14 cellular contexts compared by ENCODE assay signal in the genomic region with DNA sequence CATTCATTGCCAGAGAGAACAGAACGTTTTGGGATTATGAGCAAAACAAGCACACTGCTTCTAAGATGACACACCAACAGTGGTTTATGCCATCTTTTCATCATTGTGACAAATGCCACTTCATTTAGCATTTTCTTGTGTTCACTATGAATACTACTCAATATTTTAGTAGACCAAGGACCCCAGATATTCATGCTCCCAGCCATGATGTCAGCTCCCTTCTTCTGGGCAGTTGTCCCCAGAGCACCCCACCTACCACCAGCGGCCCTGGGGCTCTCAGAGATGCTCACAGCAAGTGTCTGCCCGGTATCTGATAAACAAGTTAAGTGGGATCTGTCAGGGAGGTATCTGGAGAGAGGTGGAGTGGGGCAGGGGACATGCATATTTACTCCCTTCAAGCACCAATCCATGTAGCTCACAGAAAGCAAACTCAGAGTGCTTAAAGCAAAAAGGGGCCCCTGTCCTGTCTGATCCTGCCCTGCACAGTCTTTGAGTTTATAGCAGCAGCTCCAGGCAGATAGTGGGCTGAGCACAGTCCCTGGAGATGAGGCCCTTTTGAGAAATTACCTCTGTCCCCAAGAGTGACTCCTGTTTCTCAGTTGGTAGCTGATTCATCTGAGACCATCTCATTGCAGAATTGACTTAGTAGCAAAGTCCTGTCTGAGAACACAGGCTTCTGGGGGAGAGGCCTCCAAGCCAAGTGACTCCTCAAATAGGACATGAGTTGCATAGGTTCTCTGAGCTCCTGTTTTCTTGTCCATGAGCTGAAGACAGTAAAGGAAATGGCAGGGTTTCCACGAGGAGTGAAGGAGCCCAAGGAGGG.
A peak's percentile ranks its signal among the peaks of the same experiment; 100 is the strongest.
DNase-seq lines count a peak whose midpoint lies in the region; ATAC-seq and TF ChIP-seq lines count a peak whose summit lies in the region.
"Had no signal": no experiment of that assay in that cellular context is flagged by ENCODE, and none has a peak within 500 bp of the region (broad histone marks: within the 10 kb centered on the region; RNA-seq: fewer than 3 reads in every experiment).

No MANE protein-coding gene starts in this region.

- H2AFZ ChIP-seq in PC-3 (ENCODE audit: low read length) (no peak overlapping the region), trophoblast cell (ENCODE audit: insufficient read depth, low read length, poor library complexity) (peak overlapping the region; percentile 3)

- intact Hi-C loops in PC-3 (cut with micrococcal nuclease), result loop anchor here (5.0 to 10.0 kb wide), 2 partner anchors 66 to 872 kb away; no protein-coding TSS in a partner anchor
- intact Hi-C loops in ascending aorta (cut with DNase I), result loop anchor here (10.0 kb wide), 3 partner anchors 588 to 822 kb away; no protein-coding TSS in a partner anchor
- intact Hi-C loops in adrenal gland (cut with DNase I), result no loop called here

- no peaks in the 10 kb centered on the region for H3K9me2 ChIP-seq in PC-3 (replicated peaks; ENCODE audit: low read length)

- DNase-seq in activated CD4-positive, CD25-positive, alpha-beta regulatory T cell treated with anti-CD3 and anti-CD28 coated beads, Interleukin-2, amount 50 U/mL, for 72 hours, result no peak
- DNase-seq in PC-3, result peak; percentile 2
- no peak for DNase-seq in trophoblast cell
- DNase-seq in ascending aorta (ENCODE audit: low spot score in 2 of 2), result no peak
- DNase-seq in adrenal gland, result no peak
- no peak for DNase-seq in D341Med (ENCODE audit: low spot score)
- DNase-seq: CD4-positive, alpha-beta memory T cell; effector CD4-positive, alpha-beta T cell; lower lobe of right lung; nephron progenitor cell had no signal

- TF ChIP-seq CTCF in PC-3 (conservative IDR thresholded peaks at IDR 0.05; ENCODE audit: low read depth, low read length) (no peak), ascending aorta (IDR thresholded peaks at IDR 0.05) (no peak), adrenal gland (IDR thresholded peaks at IDR 0.05) (no peak)

- no peak overlapping the region for H3K4me3 ChIP-seq in PC-3 (ENCODE audit: low read length)
- H3K4me3 ChIP-seq in trophoblast cell (ENCODE audit: low read depth, low read length), result no peak overlapping the region
- no peak overlapping the region for H3K4me3 ChIP-seq in ascending aorta
- H3K4me3 ChIP-seq in adrenal gland, result no peak overlapping the region
- H3K4me3 ChIP-seq: A549, lower lobe of right lung, SK-N-MC had no signal

- peak overlapping the region; percentile 9 for H3K14ac ChIP-seq in trophoblast cell (ENCODE audit: low read length)

- peak overlapping the region; percentile 11 for H2AK5ac ChIP-seq in trophoblast cell (ENCODE audit: low read length)

- POLR2A ChIA-PET in PC-3 (lab: Charles Lee; ENCODE audit: unreplicated experiment), result no interaction called here

- no peak overlapping the region for H3K23ac ChIP-seq in trophoblast cell (ENCODE audit: low read length)

- H2BK5ac ChIP-seq in trophoblast cell (ENCODE audit: low read depth, low read length, poor library complexity), result no peak overlapping the region

- H3K27me3 ChIP-seq in PC-3 (ENCODE audit: low read length) (no peaks in the 10 kb centered on the region), trophoblast cell (ENCODE audit: insufficient read depth, low read length) (no peaks in the 10 kb centered on the region), ascending aorta (no peaks in the 10 kb centered on the region), adrenal gland (no peaks in the 10 kb centered on the region)

- no peaks in the 10 kb centered on the region for H3K79me2 ChIP-seq in PC-3 (ENCODE audit: low read length)
- H3K79me2 ChIP-seq in trophoblast cell (ENCODE audit: control insufficient read depth, insufficient read depth, low read length, poor library complexity), result no peaks in the 10 kb centered on the region

- H3K27ac ChIP-seq in PC-3 (ENCODE audit: low read length), result peak overlapping the region; percentile 99
- H3K27ac ChIP-seq in trophoblast cell (ENCODE audit: low read depth, low read length), result no peak overlapping the region
- H3K27ac ChIP-seq in ascending aorta, result peak overlapping the region in 1 of 2 donors; percentile 68
- H3K27ac ChIP-seq in adrenal gland, result no peak overlapping the region
- H3K27ac ChIP-seq: lower lobe of right lung, SK-N-MC had no signal

- ATAC-seq in activated CD4-positive, CD25-positive, alpha-beta regulatory T cell treated with anti-CD3 and anti-CD28 coated beads, Interleukin-2, amount 50 U/mL, for 24 hours, result peak; percentile 63 to 68
- ATAC-seq in GM21786 (IDR thresholded peaks at IDR 0.05; ENCODE audit: unreplicated experiment) (peak; percentile 62), PC-3 (no peak)
- ATAC-seq: A549 had no signal

- peak overlapping the region; percentile 26 for H2BK12ac ChIP-seq in trophoblast cell (ENCODE audit: low read length)

- CTCF ChIA-PET in PC-3 (lab: Charles Lee), result no interaction called here

- H4K8ac ChIP-seq in trophoblast cell (ENCODE audit: low read depth, low read length), result no peak overlapping the region

- TF ChIP-seq POLR2A in adrenal gland (IDR thresholded peaks at IDR 0.05), result no peak

- H3K18ac ChIP-seq in trophoblast cell (ENCODE audit: low read length), result no peak overlapping the region

- H3K9me3 ChIP-seq in PC-3 (ENCODE audit: low read length), result no peaks in the 10 kb centered on the region
- no peaks in the 10 kb centered on the region for H3K9me3 ChIP-seq in trophoblast cell (ENCODE audit: insufficient read depth, low read depth, low read length)
- no peaks in the 10 kb centered on the region for H3K9me3 ChIP-seq in ascending aorta
- no peaks in the 10 kb centered on the region for H3K9me3 ChIP-seq in adrenal gland (replicated peaks in 1 of 3)
- H3K9me3 ChIP-seq: A549, lower lobe of right lung had no signal

- H3K9ac ChIP-seq in PC-3 (ENCODE audit: low read length) (peak overlapping the region; percentile 81), trophoblast cell (ENCODE audit: low read length) (no peak overlapping the region)

- H3K4me1 ChIP-seq in PC-3 (ENCODE audit: insufficient read depth, low read length) (peaks cover 31% of the 10 kb centered on the region), trophoblast cell (ENCODE audit: control insufficient read depth in 1 of 2, insufficient read depth in 2 of 2, low read length in 2 of 2) (peaks cover 27 to 43% of the 10 kb centered on the region in 2 experiments), ascending aorta (peaks cover 5 to 27% of the 10 kb centered on the region in 2 donors), adrenal gland (replicated peaks in 1 of 2) (peaks cover 0 to 13% of the 10 kb centered on the region in 2 donors)

- H3K4me2 ChIP-seq in PC-3 (ENCODE audit: low read length) (peak overlapping the region; percentile 69), trophoblast cell (ENCODE audit: low read length) (no peak overlapping the region)
- H3K4me2 ChIP-seq: A549 had no signal

- H3K4ac ChIP-seq in trophoblast cell (ENCODE audit: low read depth, low read length), result no peak overlapping the region

- H3K79me1 ChIP-seq in trophoblast cell (ENCODE audit: low read length), result peaks cover 26% of the 10 kb centered on the region

- BruUV-seq in PC-3 (replicated peaks; lab: Mats Ljungman, UMichigan), result no TSS peak

- no peak overlapping the region for H4K12ac ChIP-seq in trophoblast cell (ENCODE audit: low read depth, low read length)

- no peaks in the 10 kb centered on the region for H3F3A ChIP-seq in PC-3 (ENCODE audit: low read length, unreplicated experiment)

- peak overlapping the region; percentile 85 for H2BK120ac ChIP-seq in trophoblast cell (ENCODE audit: insufficient read depth, low read length, poor library complexity)

- H4K20me1 ChIP-seq in PC-3 (ENCODE audit: low read length), result no peaks in the 10 kb centered on the region

- H4K91ac ChIP-seq in trophoblast cell (ENCODE audit: low read depth, low read length), result peak overlapping the region; percentile 89

- no peaks in the 10 kb centered on the region for H3K36me3 ChIP-seq in PC-3 (ENCODE audit: low read depth, low read length)
- H3K36me3 ChIP-seq in trophoblast cell (ENCODE audit: control insufficient read depth in 1 of 2, insufficient read depth in 2 of 2, low read length in 2 of 2), result no peaks in the 10 kb centered on the region
- no peaks in the 10 kb centered on the region for H3K36me3 ChIP-seq in ascending aorta
- no peaks in the 10 kb centered on the region for H3K36me3 ChIP-seq in adrenal gland (replicated peaks in 1 of 2)
- H3K36me3 ChIP-seq: lower lobe of right lung had no signal

- no CpG with 5 or more reads among the region's 4 CpGs for WGBS in trophoblast cell (ENCODE audit: extremely low coverage, insufficient coverage, insufficient read length)
- 71 to 83% (median 78%) methylated on average over 4 of the region's 4 CpGs for WGBS in adrenal gland, 4 donors

Comparison
In these comparisons a context has a peak if more than half of its experiments do, and no peak if none do; other contexts are left out.
1. intact Hi-C loops: an anchor here in PC-3 (5.0 to 10.0 kb wide) and ascending aorta (10.0 kb wide); none called in adrenal gland.